13 cellular contexts compared by ENCODE assay signal in genomic region chr6:134147033-134147533, GRCh38.
DNase-seq lines count a peak whose midpoint lies in the region; ATAC-seq and TF ChIP-seq lines count a peak whose summit lies in the region.
"Had no signal": no experiment of that assay in that cellular context is flagged by ENCODE, and none has a peak within 500 bp of the region (broad histone marks: within the 10 kb centered on the region; RNA-seq: fewer than 3 reads in every experiment).

No MANE protein-coding gene starts in this region.

- H3T11ph ChIP-seq in H9 (ENCODE audit: low read length), result no peak overlapping the region

- no peaks in the 10 kb centered on the region for H3K79me2 ChIP-seq in GM23338 (replicated peaks; ENCODE audit: insufficient read depth)
- no peaks in the 10 kb centered on the region; the same call in 1 of the 2 replicates for H3K79me2 ChIP-seq in H9 (ENCODE audit: insufficient read depth, low read length)

- H3K9me3 ChIP-seq in H9 (ENCODE audit: control insufficient read depth, low read depth, low read length), result no peaks in the 10 kb centered on the region
- H3K9me3 ChIP-seq: Caco-2 had no signal

- H3K9me3 Mint-ChIP-seq in GM23338 (no peaks in the 10 kb centered on the region), H9 (no peaks in the 10 kb centered on the region), progenitor cell of endocrine pancreas (ENCODE audit: low read depth) (no peaks in the 10 kb centered on the region)
- H3K9me3 Mint-ChIP-seq: CD4-positive, alpha-beta T cell had no signal

- H4K8ac ChIP-seq in H9 (replicated peaks; ENCODE audit: insufficient read length, low read depth, low read length), result no peak overlapping the region

- H2AK5ac ChIP-seq in H9 (ENCODE audit: insufficient read length, low read length), result no peak overlapping the region

- no peaks in the 10 kb centered on the region for H3K27me3 ChIP-seq in GM23338 (ENCODE audit: insufficient read depth)
- no peaks in the 10 kb centered on the region for H3K27me3 ChIP-seq in H9 (ENCODE audit: insufficient read depth, low read length)

- H3K4me2 ChIP-seq in GM23338, result no peak overlapping the region
- H3K4me2 ChIP-seq in H9 (ENCODE audit: insufficient read depth, insufficient read length, low read length), result no peak overlapping the region

- H3K9ac ChIP-seq in H9 (ENCODE audit: extremely low read depth, insufficient read length, low read length), result no peak overlapping the region
- H3K9ac ChIP-seq: GM23248 had no signal

- WGBS in H9 (ENCODE audit: extremely low coverage, insufficient read length, low lambda C conversion rate), result no CpG with 5 or more reads among the region's 9 CpGs

- H3F3A ChIP-seq in GM23338 (replicated peaks; ENCODE audit: low read depth), result no peaks in the 10 kb centered on the region

- H2BK12ac ChIP-seq in H9 (ENCODE audit: insufficient read length, low read depth, low read length), result no peak overlapping the region

- H3K23me2 ChIP-seq in H9 (ENCODE audit: insufficient read length, low read depth, low read length, poor library complexity, severe bottlenecking), result no peaks in the 10 kb centered on the region

- H3K36me3 ChIP-seq in GM23338 (ENCODE audit: insufficient read depth), result no peaks in the 10 kb centered on the region

- no peak overlapping the region for H2BK20ac ChIP-seq in H9 (ENCODE audit: low read depth, low read length, poor library complexity, severe bottlenecking)

- H3K27ac ChIP-seq in GM23338 (ENCODE audit: low read depth), result no peak overlapping the region
- H3K27ac ChIP-seq in H9 (ENCODE audit: insufficient read length, low read depth, low read length), result no peak overlapping the region
- H3K27ac ChIP-seq: C4-2B, GM23248 had no signal

- H3K4me3 ChIP-seq in GM23338, result no peak overlapping the region
- H3K4me3 ChIP-seq: GM23248 had no signal

- no peak overlapping the region for H3K18ac ChIP-seq in H9 (ENCODE audit: insufficient read length, low read depth, low read length)

- H3K4ac ChIP-seq in H9 (ENCODE audit: low read depth, low read length), result no peak overlapping the region

- H3K4me3 Mint-ChIP-seq in GM23338 (no peak overlapping the region), H9 (no peak overlapping the region), progenitor cell of endocrine pancreas (ENCODE audit: low read depth) (no peak overlapping the region)
- H3K4me3 Mint-ChIP-seq: CD4-positive, alpha-beta T cell had no signal

- peaks cover 14% of the 10 kb centered on the region for H3K4me1 Mint-ChIP-seq in GM23338
- peaks cover 19 to 26% of the 10 kb centered on the region in 2 experiments for H3K4me1 Mint-ChIP-seq in H9
- H3K4me1 Mint-ChIP-seq in progenitor cell of endocrine pancreas (ENCODE audit: low read depth), result peaks cover 6% of the 10 kb centered on the region

- no peaks in the 10 kb centered on the region for H3K9me2 ChIP-seq in GM23338 (ENCODE audit: insufficient read depth)

- no peak overlapping the region for H3K56ac ChIP-seq in H9 (ENCODE audit: insufficient read length, low read depth, low read length)

- TF ChIP-seq CTCF in GM23338 (conservative IDR thresholded peaks at IDR 0.05; ENCODE audit: low read depth in 2 of 2) (no peak), H9 (conservative IDR thresholded peaks at IDR 0.05) (no peak), progenitor cell of endocrine pancreas (IDR thresholded peaks at IDR 0.05; ENCODE audit: unreplicated experiment) (no peak)

- H3K4me1 ChIP-seq in GM23338 (ENCODE audit: insufficient read depth) (no peaks in the 10 kb centered on the region), H9 (ENCODE audit: insufficient read depth, low read length) (no peaks in the 10 kb centered on the region; the same call in 1 of the 2 replicates)
- H3K4me1 ChIP-seq: Caco-2 had no signal

- no peak overlapping the region for H3K23ac ChIP-seq in H9 (ENCODE audit: insufficient read length, low read depth, low read length)

- no peak overlapping the region for H2BK120ac ChIP-seq in H9 (ENCODE audit: low read depth, low read length, poor library complexity, severe bottlenecking)

- ATAC-seq in GM23338, result no peak
- ATAC-seq in left lobe of liver, result peak; percentile 83

- peak overlapping the region; percentile 66 for H2AFZ ChIP-seq in GM23338
- H2AFZ ChIP-seq in H9 (ENCODE audit: low read length), result no peak overlapping the region

- no peak overlapping the region for H2BK5ac ChIP-seq in H9 (ENCODE audit: insufficient read length, low read length)

- H3K27me3 Mint-ChIP-seq in GM23338 (ENCODE audit: insufficient read depth, low read depth, poor library complexity), result peaks cover 2% of the 10 kb centered on the region
- H3K27me3 Mint-ChIP-seq in H9 (ENCODE audit: low read depth), result no peaks in the 10 kb centered on the region
- H3K27me3 Mint-ChIP-seq in progenitor cell of endocrine pancreas, result no peaks in the 10 kb centered on the region
- H3K27me3 Mint-ChIP-seq: CD4-positive, alpha-beta T cell had no signal

- no peak overlapping the region for H4K91ac ChIP-seq in H9 (ENCODE audit: insufficient read length, low read depth, low read length)

- no peaks in the 10 kb centered on the region for H4K20me1 ChIP-seq in GM23338 (replicated peaks; ENCODE audit: insufficient read depth)
- no peaks in the 10 kb centered on the region for H4K20me1 ChIP-seq in H9 (ENCODE audit: control insufficient read depth, insufficient read depth, insufficient read length)

- H3K36me3 Mint-ChIP-seq in GM23338 (ENCODE audit: low read depth) (no peaks in the 10 kb centered on the region), H9 (ENCODE audit: insufficient read depth in 1 of 3, low read depth in 3 of 3) (no peaks in the 10 kb centered on the region; a peak in 1 of 7 replicates), progenitor cell of endocrine pancreas (ENCODE audit: insufficient read depth) (no peaks in the 10 kb centered on the region)

- no peak overlapping the region for H4K5ac ChIP-seq in H9 (ENCODE audit: insufficient read length, low read depth, low read length)

- H3K27ac Mint-ChIP-seq in GM23338 (no peak overlapping the region), H9 (peak overlapping the region in 1 of 3 experiments; percentile 76; a peak in 1 of 7 replicates), progenitor cell of endocrine pancreas (no peak overlapping the region)
- H3K27ac Mint-ChIP-seq: CD4-positive, alpha-beta T cell had no signal

- H3K14ac ChIP-seq in H9 (ENCODE audit: insufficient read depth, low read length), result no peak overlapping the region

- no peak overlapping the region for H2BK15ac ChIP-seq in H9 (ENCODE audit: low read depth, low read length)

- no peaks in the 10 kb centered on the region for H3K79me1 ChIP-seq in H9 (ENCODE audit: insufficient read depth, low read depth, low read length, poor library complexity, severe bottlenecking)

- DNase-seq in GM23338 (ENCODE audit: low spot score) (no peak), OCI-M1 (lab: John Stamatoyannopoulos, UW) (peak; percentile 50), amniotic epithelial cell (ENCODE audit: low read depth) (peak; percentile 41), left lobe of liver (ENCODE audit: low spot score) (no peak), H9 (no peak), OCI-M2 (lab: John Stamatoyannopoulos, UW; ENCODE audit: unreplicated experiment) (no peak), progenitor cell of endocrine pancreas (ENCODE audit: low spot score, unreplicated experiment) (no peak)
- DNase-seq in activated CD4-positive, CD25-positive, alpha-beta regulatory T cell (lab: John Stamatoyannopoulos, UW), result no peak
- DNase-seq: Caco-2; CD4-positive, alpha-beta T cell; GM23248; H7 had no signal

TF ChIP-seq in GM23338, 12 proteins besides CTCF, POLR2A, EP300 and RAD21:
- no peak for TF ChIP-seq ZNF331 (CRISPR knock-in tag; IDR thresholded peaks at IDR 0.05; ENCODE audit: low read depth)

Comparison
In these comparisons a context has a peak if more than half of its experiments do, and no peak if none do; other contexts are left out.
1. DNase-seq: peak in OCI-M1 (single experiment) and amniotic epithelial cell (single experiment); none in GM23338 (single experiment), left lobe of liver (single experiment), H9 (single experiment), OCI-M2 (single experiment), activated CD4-positive, CD25-positive, alpha-beta regulatory T cell (0 of 4) and progenitor cell of endocrine pancreas (single experiment).